Comparison of ENCODE assay signal across 12 cellular contexts in the genomic region with DNA sequence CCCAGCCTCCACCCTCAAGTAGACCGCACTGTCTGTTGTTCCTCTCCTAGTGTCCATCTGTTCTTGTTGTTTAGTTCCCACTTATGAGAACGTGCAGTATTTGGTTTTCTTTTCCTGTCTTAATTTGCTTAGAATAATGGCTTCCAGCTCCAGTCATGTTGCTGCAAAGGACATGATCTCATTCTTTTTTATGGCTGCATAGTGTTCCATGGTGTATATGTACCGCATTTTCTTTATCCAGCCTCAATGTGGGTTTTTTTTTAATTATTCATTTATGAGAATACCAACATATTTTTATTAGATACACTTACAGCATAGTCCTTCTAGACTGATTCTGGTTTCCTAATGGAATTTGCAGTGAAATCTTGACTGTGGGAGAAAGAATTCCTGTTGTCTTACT. TPM values are rescaled to one million over a fixed set of nuclear protein-coding genes. Genes with fewer than 3 reads are reported as not detected.
DNase-seq lines count a peak whose midpoint lies in the region; ATAC-seq, FAIRE-seq and TF ChIP-seq lines count a peak whose summit lies in the region.
"Had no signal": no experiment of that assay in that cellular context is flagged by ENCODE, and none has a peak within 500 bp of the region (broad histone marks: within the 10 kb centered on the region; RNA-seq: fewer than 3 reads in every experiment).

No MANE protein-coding gene starts in this region.

- POLR2A ChIA-PET in activated CD4-positive, alpha-beta T cell treated with anti-CD3 and anti-CD28 coated beads for 36 hours (lab: Charles Lee), result no interaction called here

- no peak overlapping the region for H2BK120ac ChIP-seq in trophoblast cell (ENCODE audit: insufficient read depth, low read length, poor library complexity)

- no peaks in the 10 kb centered on the region for H3K9me2 ChIP-seq in MM.1S (replicated peaks; ENCODE audit: insufficient read depth, low read length)

- H4K91ac ChIP-seq in trophoblast cell (ENCODE audit: low read depth, low read length), result no peak overlapping the region

- peak overlapping the region; percentile 84 for H3K4me3 Mint-ChIP-seq in activated CD4-positive, alpha-beta T cell treated with anti-CD3 and anti-CD28 coated beads for 36 hours

- H3K18ac ChIP-seq in trophoblast cell (ENCODE audit: low read length), result no peak overlapping the region

- H3K27ac ChIP-seq in MM.1S (ENCODE audit: low read length) (no peak overlapping the region), ectodermal cell (ENCODE audit: insufficient read depth, low read depth, low read length, poor library complexity, severe bottlenecking) (no peak overlapping the region), trophoblast cell (ENCODE audit: low read depth, low read length) (no peak overlapping the region)

- peaks cover 16% of the 10 kb centered on the region for H3K36me3 Mint-ChIP-seq in activated CD4-positive, alpha-beta T cell treated with anti-CD3 and anti-CD28 coated beads for 36 hours (ENCODE audit: low read depth)

- H3F3A ChIP-seq in MM.1S (ENCODE audit: insufficient read depth, low read length), result no peaks in the 10 kb centered on the region

- H2BK12ac ChIP-seq in trophoblast cell (ENCODE audit: low read length), result no peak overlapping the region

- DNase-seq in activated CD4-positive, alpha-beta T cell treated with anti-CD3 and anti-CD28 coated beads for 36 hours, result no peak
- DNase-seq in activated CD4-positive, alpha-beta T cell treated with anti-CD3 and anti-CD28 coated beads for 4 hours, result no peak
- DNase-seq in MM.1S (no peak), trophoblast cell (no peak), RCC 7860 (ENCODE audit: low spot score) (no peak), H54 (ENCODE audit: insufficient read length, low spot score) (no peak), GM19238 (ENCODE audit: insufficient read length, low spot score) (no peak)
- DNase-seq: heart left ventricle, NCI-H748 treated with DMSO at 0.1 percent for 48 hours, ovary had no signal

- 94 to 100% methylated on average over 2 of the region's 3 CpGs for WGBS in ectodermal cell, 2 experiments
- WGBS in trophoblast cell (ENCODE audit: extremely low coverage, insufficient coverage, insufficient read length), result no CpG with 5 or more reads among the region's 3 CpGs

- H3K9me3 ChIP-seq in MM.1S (replicated peaks; ENCODE audit: insufficient read depth, low read length) (no peaks in the 10 kb centered on the region), ectodermal cell (ENCODE audit: control insufficient read depth, low read length) (no peaks in the 10 kb centered on the region), trophoblast cell (ENCODE audit: insufficient read depth, low read depth, low read length) (no peaks in the 10 kb centered on the region)
- H3K9me3 ChIP-seq: heart left ventricle, ovary had no signal

- H2AFZ ChIP-seq in MM.1S (ENCODE audit: low read length) (no peak overlapping the region), trophoblast cell (ENCODE audit: insufficient read depth, low read length, poor library complexity) (no peak overlapping the region)

- peaks cover 63% of the 10 kb centered on the region for H3K79me2 ChIP-seq in MM.1S (ENCODE audit: low read length)
- peaks cover 7% of the 10 kb centered on the region for H3K79me2 ChIP-seq in trophoblast cell (ENCODE audit: control insufficient read depth, insufficient read depth, low read length, poor library complexity)

- no peak overlapping the region for H4K8ac ChIP-seq in trophoblast cell (ENCODE audit: low read depth, low read length)

- no peak for ATAC-seq in activated CD4-positive, alpha-beta T cell treated with anti-CD3 and anti-CD28 coated beads for 36 hours
- ATAC-seq: heart left ventricle had no signal

- H3K4me1 Mint-ChIP-seq in activated CD4-positive, alpha-beta T cell treated with anti-CD3 and anti-CD28 coated beads for 36 hours, result peaks cover 42% of the 10 kb centered on the region

- no peaks in the 10 kb centered on the region for H3K27me3 Mint-ChIP-seq in activated CD4-positive, alpha-beta T cell treated with anti-CD3 and anti-CD28 coated beads for 36 hours

- H4K12ac ChIP-seq in trophoblast cell (ENCODE audit: low read depth, low read length), result no peak overlapping the region

- H3K4me3 ChIP-seq in MM.1S (ENCODE audit: low read length) (peak overlapping the region; percentile 85), ectodermal cell (ENCODE audit: insufficient read depth, low read depth, low read length) (peak overlapping the region; percentile 72), trophoblast cell (ENCODE audit: low read depth, low read length) (no peak overlapping the region)

- no peaks in the 10 kb centered on the region for H3K36me3 ChIP-seq in MM.1S (replicated peaks; ENCODE audit: insufficient read depth, low read length)
- H3K36me3 ChIP-seq in ectodermal cell (ENCODE audit: control insufficient read depth, insufficient read depth, low read length), result no peaks in the 10 kb centered on the region
- peaks cover 0 to 2% of the 10 kb centered on the region in 2 experiments for H3K36me3 ChIP-seq in trophoblast cell (ENCODE audit: control insufficient read depth in 1 of 2, insufficient read depth in 2 of 2, low read length in 2 of 2)
- H3K36me3 ChIP-seq: heart left ventricle, ovary had no signal

- H3K9me3 Mint-ChIP-seq in activated CD4-positive, alpha-beta T cell treated with anti-CD3 and anti-CD28 coated beads for 36 hours (ENCODE audit: low read depth), result no peaks in the 10 kb centered on the region

- FAIRE-seq in RCC 7860 (lab: Jason Lieb, UNC) (no peak), H54 (lab: Jason Lieb, UNC) (no peak)
- FAIRE-seq: bronchial epithelial cell had no signal

- TF ChIP-seq POLR2A in H54 (IDR thresholded peaks at IDR 0.05; ENCODE audit: low read depth, low read length), result no peak

- H2AK5ac ChIP-seq in trophoblast cell (ENCODE audit: low read length), result no peak overlapping the region

- H3K4me1 ChIP-seq in MM.1S (ENCODE audit: low read length), result peaks cover under 1% of the 10 kb centered on the region; the same call in 1 of the 2 replicates
- no peaks in the 10 kb centered on the region for H3K4me1 ChIP-seq in ectodermal cell (ENCODE audit: control insufficient read depth, insufficient read depth, low read length)
- H3K4me1 ChIP-seq in trophoblast cell (ENCODE audit: control insufficient read depth in 1 of 2, insufficient read depth in 2 of 2, low read length in 2 of 2), result peaks cover 0 to 5% of the 10 kb centered on the region in 2 experiments

- H3K23ac ChIP-seq in trophoblast cell (ENCODE audit: low read length), result no peak overlapping the region

- no peaks in the 10 kb centered on the region for H3K27me3 ChIP-seq in MM.1S (replicated peaks; ENCODE audit: insufficient read depth, low read length)
- no peaks in the 10 kb centered on the region for H3K27me3 ChIP-seq in ectodermal cell (ENCODE audit: control insufficient read depth, insufficient read depth, low read length, poor library complexity, severe bottlenecking)
- H3K27me3 ChIP-seq in trophoblast cell (ENCODE audit: insufficient read depth, low read length), result no peaks in the 10 kb centered on the region
- H3K27me3 ChIP-seq: heart left ventricle, ovary had no signal

- peak overlapping the region; percentile 62 for H3K4ac ChIP-seq in trophoblast cell (ENCODE audit: low read depth, low read length)

- H4K20me1 ChIP-seq in MM.1S (ENCODE audit: insufficient read depth, low read length), result no peaks in the 10 kb centered on the region

- intact Hi-C loops in activated CD4-positive, alpha-beta T cell treated with anti-CD3 and anti-CD28 coated beads for 36 hours (cut with DNase I, micrococcal nuclease), result loop anchor here in 1 of 2 experiments (5.0 to 10.0 kb wide), 4 partner anchors 826 to 1934 kb away; a partner anchor contains a TSS

- no peak overlapping the region for H2BK5ac ChIP-seq in trophoblast cell (ENCODE audit: low read depth, low read length, poor library complexity)

- H3K79me1 ChIP-seq in trophoblast cell (ENCODE audit: low read length), result peaks cover 7% of the 10 kb centered on the region

- TF ChIP-seq CTCF in MM.1S (IDR thresholded peaks at IDR 0.05; ENCODE audit: low read length), result no peak

- peak overlapping the region; percentile 61 for H3K4me2 ChIP-seq in MM.1S (ENCODE audit: low read depth, low read length)
- H3K4me2 ChIP-seq in trophoblast cell (ENCODE audit: low read length), result no peak overlapping the region

- CTCF ChIA-PET in activated CD4-positive, alpha-beta T cell treated with anti-CD3 and anti-CD28 coated beads for 36 hours (lab: Charles Lee), result no interaction called here

- no peak overlapping the region for H3K14ac ChIP-seq in trophoblast cell (ENCODE audit: low read length)

- H3K27ac Mint-ChIP-seq in activated CD4-positive, alpha-beta T cell treated with anti-CD3 and anti-CD28 coated beads for 36 hours, result peak overlapping the region; percentile 89

- H3K9ac ChIP-seq in MM.1S (ENCODE audit: low read length) (no peak overlapping the region; the same call in 1 of the 2 replicates), trophoblast cell (ENCODE audit: low read length) (no peak overlapping the region)

RNA-seq across cellular contexts. Expression of a gene that starts 1.3 kb away (rescaled TPM):
- 10 to 100 TPM; 42.1 to 43.0 TPM for total RNA-seq in activated CD4-positive, alpha-beta T cell treated with anti-CD3 and anti-CD28 coated beads for 36 hours
- 63.0 TPM for polyA plus RNA-seq in ectodermal cell (2013, experiment 1 of 4)
- 64.3 TPM for polyA plus RNA-seq in ectodermal cell (2013, experiment 2 of 4)
- polyA plus RNA-seq in ectodermal cell (2013, experiment 3 of 4), result 34.2 TPM
- 32.2 TPM for polyA plus RNA-seq in ectodermal cell (2013, experiment 4 of 4)
- 15.2 and 15.8 TPM in 2 replicates for polyA plus RNA-seq in trophoblast cell (2013)
